ENCODE assay signal across 28 cellular contexts in the genomic region with DNA sequence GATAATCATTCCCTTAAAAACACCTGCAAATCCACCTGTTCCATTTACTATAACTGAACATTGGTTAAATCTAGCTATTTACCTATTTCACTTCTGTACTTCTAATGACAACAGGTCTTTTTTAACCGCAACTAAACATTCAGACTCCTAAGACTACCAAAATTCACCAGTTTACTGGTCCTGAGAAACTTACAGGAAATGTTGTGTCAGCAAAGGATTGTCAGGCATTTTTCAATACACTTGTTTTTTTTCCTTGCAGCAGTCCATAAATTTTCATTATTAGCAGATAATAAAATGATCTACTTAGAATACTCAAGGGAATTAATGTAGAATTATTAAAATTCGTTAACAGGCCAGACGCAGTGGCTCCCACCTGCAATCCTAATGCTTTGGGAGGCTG. TPM values are rescaled to one million over a fixed set of nuclear protein-coding genes. Genes with fewer than 3 reads are reported as not detected.
"Had no signal": no experiment of that assay in that cellular context is flagged by ENCODE, and none has a peak within 500 bp of the region (broad histone marks: within the 10 kb centered on the region; RNA-seq: fewer than 3 reads in every experiment).

No MANE protein-coding gene starts in this region.

- H3K27ac ChIP-seq: brain microvascular endothelial cell, gastroesophageal sphincter, hepatocyte, left ventricle myocardium inferior, neural progenitor cell, spleen, testis, transverse colon, WERI-Rb-1 had no signal

- H3K4me3 ChIP-seq: gastroesophageal sphincter, hepatocyte, left ventricle myocardium inferior, lung, neural progenitor cell, spleen, testis, transverse colon had no signal

- H3K4me2 ChIP-seq: hepatocyte, neural progenitor cell had no signal

- H3K36me3 ChIP-seq: brain microvascular endothelial cell, transverse colon had no signal

- H3K27me3 ChIP-seq: brain microvascular endothelial cell, gastroesophageal sphincter, hepatocyte, neural progenitor cell, spleen, testis, transverse colon had no signal

- H2AFZ ChIP-seq: hepatocyte, neural progenitor cell had no signal

- H3K27ac Mint-ChIP-seq: activated CD4-positive, alpha-beta memory T cell treated with anti-CD3 and anti-CD28 coated beads, Interleukin-2, amount 10 ng/mL, durations not matched to agents 7 days and 5 days; activated CD4-positive, alpha-beta T cell treated with anti-CD3 and anti-CD28 coated beads, Interleukin-2, amount 10 ng/mL, durations not matched to agents 7 days and 5 days; activated T-cell treated with anti-CD3 and anti-CD28 coated beads, Interleukin-2, amount 50 U/mL, for 24 hours; mesothelial cell of epicardium; neural progenitor cell; T-helper 1 cell treated with Interleukin-12 subunit alpha and Interleukin-12 subunit beta and Interleukin-4 antibody, amounts not matched to agents 30 μg/mL and 1 μg/mL, for 36 hours had no signal

- DNase-seq: activated CD4-positive, alpha-beta memory T cell treated with anti-CD3 and anti-CD28 coated beads, Interleukin-2, amount 10 ng/mL, durations not matched to agents 7 days and 5 days; activated CD4-positive, alpha-beta T cell treated with anti-CD3 and anti-CD28 coated beads, Interleukin-2, amount 10 ng/mL, durations not matched to agents 7 days and 5 days; activated CD8-positive, alpha-beta memory T cell treated with anti-CD3 and anti-CD28 coated beads, Interleukin-2, amount 50 U/mL, for 48 hours; activated naive CD4-positive, alpha-beta T cell; activated naive CD8-positive, alpha-beta T cell treated with anti-CD3 and anti-CD28 coated beads, Interleukin-2, amount 10 ng/mL, durations not matched to agents 7 days and 5 days; activated T-cell treated with anti-CD3 and anti-CD28 coated beads, Interleukin-2, amount 50 U/mL, for 24 hours; amniotic stem cell; brain microvascular endothelial cell; islet precursor cell; left ventricle myocardium inferior; naive B cell; occipital lobe; posterior cingulate gyrus; right cardiac atrium; spleen; stimulated activated naive CD8-positive, alpha-beta T cell treated with anti-CD3 and anti-CD28 coated beads, Interleukin-15, Interleukin-2, amounts not matched to agents 100 U/mL and 50 U/mL, for 24 hours; T1000; testis; transverse colon; WERI-Rb-1 had no signal

- H3K9me3 ChIP-seq: gastroesophageal sphincter, left ventricle myocardium inferior, spleen, testis, transverse colon had no signal

- ATAC-seq: activated CD4-positive, CD25-positive, alpha-beta regulatory T cell treated with anti-CD3 and anti-CD28 coated beads, Interleukin-2, amount 50 U/mL, for 24 hours; gastroesophageal sphincter; right cardiac atrium; stimulated activated naive CD8-positive, alpha-beta T cell treated with anti-CD3 and anti-CD28 coated beads, Interleukin-15, Interleukin-2, amounts not matched to agents 100 U/mL and 50 U/mL, for 24 hours had no signal

- H3K36me3 Mint-ChIP-seq: mesothelial cell of epicardium had no signal

- H3K4me3 Mint-ChIP-seq: activated CD4-positive, alpha-beta memory T cell treated with anti-CD3 and anti-CD28 coated beads, Interleukin-2, amount 10 ng/mL, durations not matched to agents 7 days and 5 days; activated CD4-positive, alpha-beta T cell treated with anti-CD3 and anti-CD28 coated beads, Interleukin-2, amount 10 ng/mL, durations not matched to agents 7 days and 5 days; activated naive CD8-positive, alpha-beta T cell treated with anti-CD3 and anti-CD28 coated beads, Interleukin-2, amount 10 ng/mL, durations not matched to agents 7 days and 5 days; activated T-cell treated with anti-CD3 and anti-CD28 coated beads, Interleukin-2, amount 50 U/mL, for 24 hours; mesothelial cell of epicardium; neural progenitor cell; T-helper 1 cell treated with Interleukin-12 subunit alpha and Interleukin-12 subunit beta and Interleukin-4 antibody, amounts not matched to agents 30 μg/mL and 1 μg/mL, for 36 hours had no signal

- H3K9ac ChIP-seq: neural progenitor cell had no signal

- H3K9me3 Mint-ChIP-seq: activated CD4-positive, alpha-beta memory T cell treated with anti-CD3 and anti-CD28 coated beads, Interleukin-2, amount 10 ng/mL, durations not matched to agents 7 days and 5 days; activated CD4-positive, alpha-beta T cell treated with anti-CD3 and anti-CD28 coated beads, Interleukin-2, amount 10 ng/mL, durations not matched to agents 7 days and 5 days; activated naive CD8-positive, alpha-beta T cell treated with anti-CD3 and anti-CD28 coated beads, Interleukin-2, amount 10 ng/mL, durations not matched to agents 7 days and 5 days; activated T-cell treated with anti-CD3 and anti-CD28 coated beads, Interleukin-2, amount 50 U/mL, for 24 hours; mesothelial cell of epicardium; naive B cell; neural progenitor cell; T-helper 1 cell treated with Interleukin-12 subunit alpha and Interleukin-12 subunit beta and Interleukin-4 antibody, amounts not matched to agents 30 μg/mL and 1 μg/mL, for 36 hours had no signal

- H3K4me1 ChIP-seq: testis had no signal

- H3K27me3 Mint-ChIP-seq: activated CD4-positive, alpha-beta memory T cell treated with anti-CD3 and anti-CD28 coated beads, Interleukin-2, amount 10 ng/mL, durations not matched to agents 7 days and 5 days; activated CD4-positive, alpha-beta T cell treated with anti-CD3 and anti-CD28 coated beads, Interleukin-2, amount 10 ng/mL, durations not matched to agents 7 days and 5 days; activated naive CD8-positive, alpha-beta T cell treated with anti-CD3 and anti-CD28 coated beads, Interleukin-2, amount 10 ng/mL, durations not matched to agents 7 days and 5 days; activated T-cell treated with anti-CD3 and anti-CD28 coated beads, Interleukin-2, amount 50 U/mL, for 24 hours; naive B cell had no signal

RNA-seq across cellular contexts. Expression of gene RSPH4A, which starts 47.0 kb away (rescaled TPM):
- total RNA-seq: chondrocyte, left ventricle myocardium inferior had no signal
